Comparison of ENCODE assay signal across 12 cellular contexts in genomic region chr3:115999598-115999997, GRCh38.
DNase-seq lines count a peak whose midpoint lies in the region; ATAC-seq, FAIRE-seq and TF ChIP-seq lines count a peak whose summit lies in the region.
"Had no signal": no experiment of that assay in that cellular context is flagged by ENCODE, and none has a peak within 500 bp of the region (broad histone marks: within the 10 kb centered on the region; RNA-seq: fewer than 3 reads in every experiment).

No MANE protein-coding gene starts in this region.

- 0 out of 2 replicates have a peak overlapping the region, but pooled peaks have one; percentile 12 for H3K4me3 ChIP-seq in ACC112 (ENCODE audit: low read depth, low read length)
- H3K4me3 ChIP-seq in GM23248 = no peak overlapping the region
- H3K4me3 ChIP-seq in keratinocyte (ENCODE audit: control insufficient read depth in 2 of 3, extremely low read depth in 1 of 3, insufficient read depth in 2 of 3, low read depth in 1 of 3, low read length in 3 of 3) = no peak overlapping the region
- no peak overlapping the region for H3K4me3 ChIP-seq in Karpas-422 (ENCODE audit: low read length)
- H3K4me3 ChIP-seq: colonic mucosa, ovary had no signal

- H3K4me2 ChIP-seq in GM23248 (ENCODE audit: unreplicated experiment) (peak overlapping the region; percentile 56), keratinocyte (ENCODE audit: control insufficient read depth, extremely low read depth, insufficient read depth, low read depth, low read length) (peak overlapping the region; percentile 66), Karpas-422 (ENCODE audit: low read depth, low read length, poor library complexity, severe bottlenecking) (no peak overlapping the region)

- peak; percentile 26 for ATAC-seq in SK-N-SH treated with all-trans-retinoic acid at 6 μM for 48 hours

- H3K9ac ChIP-seq in GM23248 (peak overlapping the region; percentile 7; the same call in 1 of the 2 replicates), keratinocyte (ENCODE audit: control insufficient read depth, extremely low read depth, insufficient read depth, low read length) (peak overlapping the region; percentile 25), Karpas-422 (ENCODE audit: low read length) (no peak overlapping the region)

- peaks cover 30% of the 10 kb centered on the region for H3F3A ChIP-seq in GM23248 (ENCODE audit: insufficient read depth)

- TF ChIP-seq CTCF in keratinocyte (optimal IDR thresholded peaks at IDR 0.05 in 1 of 3, IDR thresholded peaks at IDR 0.05 in 1 of 3, conservative IDR thresholded peaks at IDR 0.05 in 1 of 3; ENCODE audit: extremely low read depth in 1 of 3, insufficient read depth in 2 of 3, low read length in 3 of 3) = no peak

- H3K4me1 ChIP-seq in ACC112 (ENCODE audit: control insufficient read depth, insufficient read depth, low read length, unreplicated experiment) = peaks cover 50% of the 10 kb centered on the region
- peaks cover 37% of the 10 kb centered on the region for H3K4me1 ChIP-seq in GM23248 (ENCODE audit: insufficient read depth)
- H3K4me1 ChIP-seq in keratinocyte (ENCODE audit: control insufficient read depth, extremely low read depth, insufficient read depth, low read length) = peaks cover 31% of the 10 kb centered on the region
- H3K4me1 ChIP-seq in Karpas-422 (ENCODE audit: low read length) = no peaks in the 10 kb centered on the region
- H3K4me1 ChIP-seq: colonic mucosa had no signal

- H2AFZ ChIP-seq in ACC112 (ENCODE audit: low read length, unreplicated experiment) (no peak overlapping the region), GM23248 (no peak overlapping the region), keratinocyte (ENCODE audit: control insufficient read depth, low read length) (peak overlapping the region; percentile 65), Karpas-422 (ENCODE audit: low read length) (no peak overlapping the region)

- H3K36me3 ChIP-seq in ACC112 (ENCODE audit: insufficient read depth, low read length) (no peaks in the 10 kb centered on the region), GM23248 (ENCODE audit: low read depth) (no peaks in the 10 kb centered on the region), keratinocyte (ENCODE audit: control insufficient read depth in 2 of 2, extremely low read depth in 1 of 2, insufficient read depth in 2 of 2, low read length in 2 of 2) (no peaks in the 10 kb centered on the region), Karpas-422 (ENCODE audit: insufficient read depth, low read length) (no peaks in the 10 kb centered on the region)
- H3K36me3 ChIP-seq: colonic mucosa, ovary had no signal

- in situ Hi-C loops in GM23248 (cut with MboI) = no loop called here

- 52 to 61% methylated on average over 4 of the region's 4 CpGs for WGBS in GM23248 (ENCODE audit: low coverage in 1 of 2, low lambda C conversion rate in 2 of 2, missing lambda C conversion rate in 2 of 2), 2 experiments

- H3K9me3 ChIP-seq in GM23248 (ENCODE audit: low read depth) = no peaks in the 10 kb centered on the region
- no peaks in the 10 kb centered on the region for H3K9me3 ChIP-seq in keratinocyte (ENCODE audit: control insufficient read depth, low read depth, low read length)
- H3K9me3 ChIP-seq in Karpas-422 (ENCODE audit: low read length) = no peaks in the 10 kb centered on the region
- H3K9me3 ChIP-seq: colonic mucosa, ovary had no signal

- peak overlapping the region; percentile 96 for H3K27ac ChIP-seq in ACC112 (ENCODE audit: low read depth, low read length)
- peak overlapping the region; percentile 73 for H3K27ac ChIP-seq in GM23248
- peak overlapping the region; percentile 88 for H3K27ac ChIP-seq in keratinocyte (ENCODE audit: control insufficient read depth, insufficient read depth, low read length)
- H3K27ac ChIP-seq in Karpas-422 (ENCODE audit: low read length) = no peak overlapping the region
- H3K27ac ChIP-seq: colonic mucosa, ovary had no signal

- H3K9me2 ChIP-seq in GM23248 (ENCODE audit: insufficient read depth) (no peaks in the 10 kb centered on the region), Karpas-422 (replicated peaks; ENCODE audit: insufficient read depth, low read length) (no peaks in the 10 kb centered on the region)

- no peaks in the 10 kb centered on the region for H4K20me1 ChIP-seq in GM23248 (ENCODE audit: insufficient read depth)
- H4K20me1 ChIP-seq in keratinocyte (ENCODE audit: control insufficient read depth, extremely low read depth, insufficient read depth, low read length) = no peaks in the 10 kb centered on the region
- no peaks in the 10 kb centered on the region for H4K20me1 ChIP-seq in Karpas-422 (ENCODE audit: insufficient read depth, low read depth, low read length)

- peak; percentile 36 for FAIRE-seq in keratinocyte (lab: Jason Lieb, UNC)

- H3K27me3 ChIP-seq in ACC112 (ENCODE audit: insufficient read depth, low read length) (no peaks in the 10 kb centered on the region), GM23248 (replicated peaks; ENCODE audit: insufficient read depth) (no peaks in the 10 kb centered on the region), keratinocyte (ENCODE audit: control insufficient read depth, extremely low read depth, insufficient read depth, low read length) (no peaks in the 10 kb centered on the region), Karpas-422 (ENCODE audit: low read length) (no peaks in the 10 kb centered on the region)
- H3K27me3 ChIP-seq: colonic mucosa, ovary had no signal

- no peaks in the 10 kb centered on the region for H3K9me1 ChIP-seq in keratinocyte (ENCODE audit: control insufficient read depth, extremely low read depth, insufficient read depth, low read length)

- dilution Hi-C loops in keratinocyte (cut with MboI; ENCODE audit: extremely low pct_ligation_motif_present, low sequenced_read_pairs) = no loop called here

- DNase-seq in GM23248 (no peak), keratinocyte (ENCODE audit: low read depth, low spot score) (no peak), Karpas-422 (no peak), hippocampal formation (lab: John Stamatoyannopoulos, UW) (no peak), NCI-H187 (lab: John Stamatoyannopoulos, UW) (no peak), NCI-H526 (lab: John Stamatoyannopoulos, UW) (no peak)
- DNase-seq: colonic mucosa, DMS79, NCI-H2029 had no signal

- H3K79me2 ChIP-seq in ACC112 (ENCODE audit: control insufficient read depth, insufficient read depth, low read length, unreplicated experiment) (no peaks in the 10 kb centered on the region), GM23248 (ENCODE audit: insufficient read depth) (no peaks in the 10 kb centered on the region), keratinocyte (ENCODE audit: control insufficient read depth, insufficient read depth, low read length) (no peaks in the 10 kb centered on the region), Karpas-422 (ENCODE audit: low read length) (no peaks in the 10 kb centered on the region)

TF ChIP-seq in SK-N-SH treated with all-trans-retinoic acid at 6 μM for 48 hours, 23 proteins besides CTCF, POLR2A, EP300 and RAD21:
- TF ChIP-seq ZC3H10 (CRISPR knock-in tag; IDR thresholded peaks at IDR 0.05) = no peak
- no peak for TF ChIP-seq ARNTL (CRISPR knock-in tag; IDR thresholded peaks at IDR 0.05; ENCODE audit: borderline replicate concordance, low read depth)
- TF ChIP-seq TSHZ2 (CRISPR knock-in tag; IDR thresholded peaks at IDR 0.05) = no peak
- no peak for TF ChIP-seq PATZ1 (CRISPR knock-in tag; IDR thresholded peaks at IDR 0.05; ENCODE audit: borderline replicate concordance)
- no peak for TF ChIP-seq BACH2 (CRISPR knock-in tag; IDR thresholded peaks at IDR 0.05; ENCODE audit: borderline replicate concordance)
- TF ChIP-seq ZFP30 (CRISPR knock-in tag; IDR thresholded peaks at IDR 0.05) = no peak
- TF ChIP-seq ZFP3 (CRISPR knock-in tag; IDR thresholded peaks at IDR 0.05) = no peak
- no peak for TF ChIP-seq ZNF70 (CRISPR knock-in tag; IDR thresholded peaks at IDR 0.05)
